In the genomic region with DNA sequence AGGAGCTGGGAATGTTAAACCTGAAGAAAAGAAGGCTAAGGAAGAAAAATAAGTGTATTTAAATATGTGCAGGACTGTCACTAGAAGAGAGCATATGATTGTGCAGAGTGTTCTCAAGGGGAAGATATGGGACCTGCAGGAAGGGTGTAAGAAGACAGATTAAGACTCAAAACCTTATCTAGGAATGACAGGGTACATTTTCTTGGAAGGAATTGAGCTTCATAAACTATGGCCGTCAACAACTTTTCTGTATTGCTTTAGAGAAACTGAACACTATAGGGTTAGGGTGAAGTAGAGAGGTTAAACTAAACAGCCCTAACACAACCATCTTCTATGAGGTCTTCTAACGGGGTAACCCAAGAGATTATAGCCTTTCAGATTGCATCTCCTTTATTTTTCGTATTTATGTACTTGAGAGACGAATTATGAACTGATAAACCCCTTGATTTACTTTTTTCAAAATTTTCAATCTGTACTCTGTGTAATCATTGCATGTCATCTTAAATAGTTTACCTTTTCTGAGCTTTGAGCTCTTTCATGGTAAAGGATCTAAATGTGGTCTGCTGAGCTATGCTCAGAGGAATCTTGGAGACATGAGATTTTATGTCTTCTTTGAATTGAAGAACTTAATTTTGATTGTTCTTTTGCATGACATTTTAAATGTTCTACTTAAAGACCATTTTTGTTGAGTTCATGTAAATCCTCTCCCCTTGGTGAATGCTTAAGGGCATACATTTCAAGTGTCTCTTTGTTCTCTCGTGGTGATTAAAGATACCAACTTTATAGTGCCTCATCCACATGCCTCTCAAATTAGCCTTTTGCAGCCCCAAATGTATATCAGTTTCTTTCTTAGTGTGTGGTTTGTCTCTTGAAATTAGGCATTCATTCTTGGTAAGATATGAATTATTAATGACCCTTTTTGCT, we compare ENCODE assay signal across 12 cellular contexts.
"Had no signal": no experiment of that assay in that cellular context is flagged by ENCODE, and none has a peak within 500 bp of the region (broad histone marks: within the 10 kb centered on the region; RNA-seq: fewer than 3 reads in every experiment).

No MANE protein-coding gene starts in this region.

- H3K4me1 ChIP-seq: colonic mucosa, heart left ventricle, parathyroid adenoma, sigmoid colon had no signal

- DNase-seq: colonic mucosa; dermis blood vessel endothelial cell; heart left ventricle; hypothalamus; kidney glomerular epithelial cell; mesendoderm; naive B cell; sigmoid colon; stimulated activated naive CD4-positive, alpha-beta T cell treated with Interleukin-2 at 50 U/mL for 16 hours; trophoblast cell had no signal

- ATAC-seq: heart left ventricle had no signal

- H3K27me3 ChIP-seq: colonic mucosa, heart left ventricle, sigmoid colon had no signal

- H3K9me3 ChIP-seq: colonic mucosa, sigmoid colon had no signal

- H3K27ac ChIP-seq: colonic mucosa, heart left ventricle, parathyroid adenoma, sigmoid colon, skin epidermis had no signal

- H3K4me3 ChIP-seq: colonic mucosa, heart left ventricle, sigmoid colon, skin epidermis had no signal
